Comparison of ENCODE assay signal across 8 cellular contexts in the genomic region with DNA sequence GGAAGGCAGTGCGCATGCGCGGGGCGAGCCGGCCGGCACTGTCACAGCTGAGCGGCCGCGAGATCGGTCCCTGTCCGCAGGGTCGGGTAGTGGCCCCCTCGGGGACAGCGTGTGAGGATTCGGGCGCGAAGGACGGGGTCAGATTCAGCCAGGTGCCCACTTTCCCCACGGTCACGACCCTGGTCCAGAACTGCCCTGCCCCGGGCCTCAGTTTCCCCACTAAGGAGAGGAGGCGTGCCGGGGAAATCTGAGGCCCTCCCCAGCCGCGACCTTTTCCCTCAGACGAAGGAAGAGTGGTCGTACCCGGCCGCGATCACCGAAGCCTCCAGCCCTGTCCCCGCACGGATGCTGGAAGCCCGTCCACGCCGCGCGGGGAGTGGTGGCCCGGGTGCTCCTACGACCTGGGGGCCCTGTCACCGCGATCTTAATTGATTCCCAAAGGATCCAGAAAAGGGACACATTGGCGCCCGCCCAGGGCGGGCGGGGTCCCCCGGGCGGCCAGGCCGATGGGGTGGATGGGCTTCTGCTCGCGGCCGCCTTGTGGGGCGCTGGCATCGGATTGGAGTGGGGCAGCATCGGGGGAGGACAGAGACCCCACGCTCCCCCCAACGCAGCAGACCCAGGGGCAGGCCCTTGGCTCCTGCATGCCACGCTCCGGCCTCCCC. TPM values are rescaled to one million over a fixed set of nuclear protein-coding genes. Genes with fewer than 3 reads are reported as not detected.
DNase-seq lines count a peak whose midpoint lies in the region; ATAC-seq and TF ChIP-seq lines count a peak whose summit lies in the region.

No MANE protein-coding gene starts in this region.

- H3K4me3 Mint-ChIP-seq in activated naive CD4-positive, alpha-beta T cell treated with anti-CD3 and anti-CD28 coated beads, Interleukin-2, amount 50 U/mL, for 24 hours: peak overlapping the region; percentile 89

- H3K36me3 ChIP-seq in brain microvascular endothelial cell (replicated peaks) (no peaks in the 10 kb centered on the region), lung (ENCODE audit: control insufficient read depth in 2 of 2, insufficient read depth in 2 of 2, low read length in 2 of 2) (no peaks in the 10 kb centered on the region), aorta (ENCODE audit: control insufficient read depth in 1 of 2, insufficient read depth in 2 of 2, low read length in 1 of 2) (no peaks in the 10 kb centered on the region)

- no peaks in the 10 kb centered on the region for H3K9me3 Mint-ChIP-seq in activated naive CD4-positive, alpha-beta T cell treated with anti-CD3 and anti-CD28 coated beads, Interleukin-2, amount 50 U/mL, for 24 hours

- WGBS in lung, 2 donors: 17 to 21% methylated on average over 57 to 59 of the region's 59 CpGs
- 10 to 11% methylated on average over 55 to 59 of the region's 59 CpGs for WGBS in aorta, 2 donors

- DNase-seq in activated naive CD4-positive, alpha-beta T cell treated with anti-CD3 and anti-CD28 coated beads, Interleukin-2, amount 50 U/mL, for 16 hours: no peak
- no peak for DNase-seq in brain microvascular endothelial cell
- no peak for DNase-seq in lung (ENCODE audit: low spot score)
- no peak for DNase-seq in aorta
- no peak for DNase-seq in T1000 (lab: John Stamatoyannopoulos, UW)
- no peak for DNase-seq in sciatic nerve (ENCODE audit: low spot score)
- no peak for DNase-seq in foreskin keratinocyte

- H3K4me1 ChIP-seq in lung (ENCODE audit: control insufficient read depth in 2 of 2, insufficient read depth in 2 of 2, low read length in 2 of 2) (peaks cover 0 to 5% of the 10 kb centered on the region in 2 donors), aorta (ENCODE audit: control insufficient read depth in 1 of 2, insufficient read depth in 2 of 2, low read length in 2 of 2) (no peaks in the 10 kb centered on the region), foreskin keratinocyte (no peaks in the 10 kb centered on the region)

- H3K27ac ChIP-seq in brain microvascular endothelial cell (no peak overlapping the region), lung (ENCODE audit: low read depth in 1 of 2, low read length in 1 of 2) (peak overlapping the region; percentile 88 to 99), aorta (ENCODE audit: low read depth in 1 of 2, low read length in 2 of 2) (no peak overlapping the region), foreskin keratinocyte (no peak overlapping the region)

- no peaks in the 10 kb centered on the region for H3K27me3 Mint-ChIP-seq in activated naive CD4-positive, alpha-beta T cell treated with anti-CD3 and anti-CD28 coated beads, Interleukin-2, amount 50 U/mL, for 24 hours

- H3K27ac Mint-ChIP-seq in activated naive CD4-positive, alpha-beta T cell treated with anti-CD3 and anti-CD28 coated beads, Interleukin-2, amount 50 U/mL, for 24 hours: peak overlapping the region; percentile 96

- H3K9me3 ChIP-seq in lung (ENCODE audit: control insufficient read depth in 2 of 2, insufficient read depth in 1 of 2, low read length in 1 of 2) (no peaks in the 10 kb centered on the region), aorta (ENCODE audit: control insufficient read depth, low read length) (no peaks in the 10 kb centered on the region)

- H3K4me3 ChIP-seq in brain microvascular endothelial cell (ENCODE audit: low read depth, low read length) (peak overlapping the region; percentile 77), lung (peak overlapping the region; percentile 53), aorta (ENCODE audit: low read length in 2 of 2) (peak overlapping the region; percentile 27 to 35)

- no peak for TF ChIP-seq CTCF in brain microvascular endothelial cell (IDR thresholded peaks at IDR 0.05; ENCODE audit: low read depth, low read length, missing control alignments)
- TF ChIP-seq CTCF in lung (IDR thresholded peaks at IDR 0.05; ENCODE audit: control extremely low read depth, extremely low read depth): no peak
- no peak for TF ChIP-seq CTCF in foreskin keratinocyte (conservative IDR thresholded peaks at IDR 0.05)

- intact Hi-C loops in aorta (cut with DNase I) (loop anchor here in 1 of 2 donors (5.0 to 10.0 kb wide), 2 partner anchors 67 to 199 kb away; partner anchors contain the start of gene ADCY9), sciatic nerve (cut with DNase I) (no loop called here)

- H3K4me1 Mint-ChIP-seq in activated naive CD4-positive, alpha-beta T cell treated with anti-CD3 and anti-CD28 coated beads, Interleukin-2, amount 50 U/mL, for 24 hours: peaks cover 4% of the 10 kb centered on the region

- no peaks in the 10 kb centered on the region for H3K36me3 Mint-ChIP-seq in activated naive CD4-positive, alpha-beta T cell treated with anti-CD3 and anti-CD28 coated beads, Interleukin-2, amount 50 U/mL, for 24 hours

- no peaks in the 10 kb centered on the region for H3K27me3 ChIP-seq in brain microvascular endothelial cell (replicated peaks)
- H3K27me3 ChIP-seq in lung (ENCODE audit: control insufficient read depth, insufficient read depth): no peaks in the 10 kb centered on the region
- H3K27me3 ChIP-seq in aorta (ENCODE audit: control insufficient read depth in 1 of 2, insufficient read depth in 2 of 2, low read length in 1 of 2): no peaks in the 10 kb centered on the region
- H3K27me3 ChIP-seq in foreskin keratinocyte: peaks cover 1% of the 10 kb centered on the region

- in situ Hi-C loops in brain microvascular endothelial cell (cut with HindIII; ENCODE audit: low pct_ligation_motif_present, low sequenced_read_pairs): no loop called here

- ATAC-seq in lung (ENCODE audit: insufficient read depth, low FRiP score): no peak
- ATAC-seq in aorta (ENCODE audit: low FRiP score): no peak
- ATAC-seq in sciatic nerve: no peak
- no peak for ATAC-seq in foreskin keratinocyte

RNA-seq across cellular contexts. Expression of gene SRL, which starts 57.7 kb away (rescaled TPM):
- total RNA-seq in lung (1 to 10 TPM; 2.1 to 2.9 TPM), aorta (1 to 10 TPM; 2.3 to 3.2 TPM), sciatic nerve (1.9 TPM), foreskin keratinocyte (not detected in 2 replicates)
- polyA plus RNA-seq in lung (under 1 TPM; 0.30 to 0.37 TPM), aorta (under 1 TPM; 0.31 to 0.75 TPM), foreskin keratinocyte (not detected in 2 replicates)

Comparison
In these comparisons a context has a peak if more than half of its experiments do, and no peak if none do; other contexts are left out.
1. H3K27ac ChIP-seq: peak in lung (2 of 2); none in brain microvascular endothelial cell (single experiment), aorta (0 of 2) and foreskin keratinocyte (single experiment).
2. Peak in every context shown above with its lines, with median percentiles within 50 percentile points of each other: H3K4me3 ChIP-seq.